In the genomic region with DNA sequence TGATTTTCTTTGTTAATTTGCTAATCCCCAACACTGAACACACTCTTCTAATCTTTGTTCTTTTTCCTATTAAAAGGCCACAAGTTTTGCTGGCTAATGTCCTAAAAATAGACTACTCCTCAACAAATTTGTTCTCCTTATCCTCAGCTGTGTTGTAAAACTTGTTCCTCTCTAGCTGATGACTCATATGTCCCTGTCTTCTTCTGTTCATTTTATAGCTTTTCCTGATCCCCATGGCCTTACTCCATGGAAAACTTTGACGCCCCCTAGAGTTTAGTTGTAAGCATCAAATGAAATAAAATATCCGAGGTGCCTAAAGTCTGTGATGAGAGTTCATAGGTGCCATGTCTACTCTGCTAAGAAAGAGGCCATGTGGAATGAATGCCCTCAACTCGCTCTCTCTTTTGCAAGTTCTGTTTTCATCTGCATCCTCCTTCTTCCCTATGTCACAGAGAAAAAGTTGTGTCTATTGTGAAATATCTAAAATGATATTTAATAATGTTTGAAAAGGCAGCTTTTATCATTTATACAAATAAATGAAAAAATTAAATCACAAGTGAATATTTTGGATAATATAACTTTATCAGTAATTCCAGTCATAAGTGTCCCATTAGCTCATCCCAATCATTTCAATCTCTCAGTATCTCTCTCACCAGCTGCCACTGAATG, we compare ENCODE assay signal across 8 cellular contexts.
A peak's percentile ranks its signal among the peaks of the same experiment; 100 is the strongest.
DNase-seq lines count a peak whose midpoint lies in the region; ATAC-seq and TF ChIP-seq lines count a peak whose summit lies in the region.

No MANE protein-coding gene starts in this region.

- peaks cover 8% of the 10 kb centered on the region for H3K9me3 Mint-ChIP-seq in HFFc6

- H3K27ac ChIP-seq in VCaP: no peak overlapping the region
- H3K27ac ChIP-seq in substantia nigra (ENCODE audit: low read depth, low read length, poor library complexity, severe bottlenecking): no peak overlapping the region

- no peak overlapping the region for H3K4me3 Mint-ChIP-seq in HFFc6

- ATAC-seq in HG03469 (IDR thresholded peaks at IDR 0.05; ENCODE audit: unreplicated experiment): no peak

- DNase-seq in 8988T (peak; percentile 17), HFFc6 (peak; percentile 52), inferior parietal cortex (ENCODE audit: extremely low spot score) (peak; percentile 48), substantia nigra (lab: John Stamatoyannopoulos, UW) (no peak), GM10266 (ENCODE audit: extremely low spot score) (no peak)
- no peak for DNase-seq in stimulated activated CD4-positive, alpha-beta T cell treated with anti-CD3 and anti-CD28 coated beads, Interleukin-1b, Interleukin-23, amount 100 ng/mL, for 48 hours

- no peak overlapping the region for H3K27ac Mint-ChIP-seq in HFFc6

- peaks cover 6% of the 10 kb centered on the region; the same call in 1 of the 2 replicates for H3K4me1 Mint-ChIP-seq in HFFc6 (ENCODE audit: low read depth)

- TF ChIP-seq CTCF in HFFc6 (IDR thresholded peaks at IDR 0.05) (peak; percentile 50; the same call in 1 of the 2 replicates), VCaP (conservative IDR thresholded peaks at IDR 0.05) (peak; percentile 35), GM10266 (IDR thresholded peaks at IDR 0.05; ENCODE audit: control insufficient read depth, insufficient read depth, low read depth, missing control alignments) (no peak)

- H3K27me3 Mint-ChIP-seq in HFFc6 (ENCODE audit: insufficient read depth): peaks cover 2% of the 10 kb centered on the region; the same call in 1 of the 2 replicates

- H3K36me3 Mint-ChIP-seq in HFFc6 (ENCODE audit: low read depth): no peaks in the 10 kb centered on the region

Comparison
In these comparisons a context has a peak if more than half of its experiments do, and no peak if none do; other contexts are left out.
1. DNase-seq: peak in 8988T (single experiment), HFFc6 (single experiment) and inferior parietal cortex (single experiment); none in stimulated activated CD4-positive, alpha-beta T cell treated with anti-CD3 and anti-CD28 coated beads, Interleukin-1b, Interleukin-23, amount 100 ng/mL, for 48 hours (single experiment), substantia nigra (0 of 49) and GM10266 (single experiment).